ENCODE assay signal across 1 cellular context in the genomic region with DNA sequence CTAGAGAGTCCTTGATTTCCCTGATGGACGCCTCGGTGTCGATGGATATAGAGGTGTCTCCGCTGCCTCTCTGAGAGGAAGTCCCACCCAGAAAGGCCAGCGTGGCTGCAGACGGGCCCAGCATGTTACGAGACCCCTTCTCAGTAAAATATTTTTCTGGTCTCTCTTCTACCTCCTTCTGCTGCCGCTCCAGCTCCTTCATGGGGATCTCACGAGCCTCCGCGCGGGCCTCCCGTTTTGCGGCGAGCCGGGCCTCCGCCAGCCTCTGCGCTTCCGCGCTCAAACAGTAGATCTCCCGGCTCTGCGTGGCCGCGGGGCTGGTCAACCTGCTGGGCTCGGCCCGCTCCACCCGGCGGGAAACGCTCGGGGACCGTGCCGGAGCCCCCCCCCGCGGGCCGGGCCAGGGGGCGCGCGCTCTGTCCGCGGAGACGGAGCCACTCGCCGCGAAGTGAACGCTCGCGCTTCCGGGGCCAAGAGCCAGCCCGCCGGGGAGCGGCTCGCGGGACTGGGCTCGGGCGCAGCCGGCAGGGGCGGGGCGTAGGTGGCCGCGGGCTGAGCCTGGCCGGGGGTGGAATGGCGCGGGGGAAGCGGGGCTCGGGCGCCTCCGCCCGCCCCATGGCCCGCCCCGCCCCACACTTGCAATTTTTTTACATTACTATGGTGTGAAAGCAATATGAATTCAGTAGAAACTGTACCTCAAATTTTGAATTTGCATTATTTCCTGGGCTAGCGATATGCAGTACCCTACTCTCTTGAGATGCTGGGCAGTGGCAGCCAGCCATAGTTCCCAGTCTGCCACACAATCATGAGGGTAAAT.
TF ChIP-seq lines count a peak whose summit lies in the region.

No MANE protein-coding gene starts in this region.

TF ChIP-seq in K562, 482 proteins besides CTCF, POLR2A, EP300 and RAD21 (continued from another document and continues in another):
- TF ChIP-seq, protein P1, sequence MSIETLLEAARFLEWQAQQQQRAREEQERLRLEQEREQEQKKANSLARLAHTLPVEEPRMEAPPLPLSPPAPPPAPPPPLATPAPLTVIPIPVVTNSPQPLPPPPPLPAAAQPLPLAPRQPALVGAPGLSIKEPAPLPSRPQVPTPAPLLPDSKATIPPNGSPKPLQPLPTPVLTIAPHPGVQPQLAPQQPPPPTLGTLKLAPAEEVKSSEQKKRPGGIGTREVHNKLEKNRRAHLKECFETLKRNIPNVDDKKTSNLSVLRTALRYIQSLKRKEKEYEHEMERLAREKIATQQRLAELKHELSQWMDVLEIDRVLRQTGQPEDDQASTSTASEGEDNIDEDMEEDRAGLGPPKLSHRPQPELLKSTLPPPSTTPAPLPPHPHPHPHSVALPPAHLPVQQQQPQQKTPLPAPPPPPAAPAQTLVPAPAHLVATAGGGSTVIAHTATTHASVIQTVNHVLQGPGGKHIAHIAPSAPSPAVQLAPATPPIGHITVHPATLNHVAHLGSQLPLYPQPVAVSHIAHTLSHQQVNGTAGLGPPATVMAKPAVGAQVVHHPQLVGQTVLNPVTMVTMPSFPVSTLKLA (conservative IDR thresholded peaks at IDR 0.05), result peak in 1 of 2 experiments; percentile 63; a peak in 2 of 4 replicates
- TF ChIP-seq EP400 (IDR thresholded peaks at IDR 0.05), result peak; percentile 50; the same call in 1 of the 2 replicates
- peak; percentile 63 to 93; a peak in 3 of 4 replicates for TF ChIP-seq MAZ (CRISPR knock-in tag; conservative IDR thresholded peaks at IDR 0.05 in 1 of 2, IDR thresholded peaks at IDR 0.05 in 1 of 2)
- peak; percentile 18; the same call in 1 of the 2 replicates for TF ChIP-seq TEAD4 (IDR thresholded peaks at IDR 0.05; ENCODE audit: low read length)
- no peak for TF ChIP-seq TEAD4 (CRISPR knock-in tag; IDR thresholded peaks at IDR 0.05; ENCODE audit: borderline replicate concordance)
- no peak for TF ChIP-seq C11orf30 (IDR thresholded peaks at IDR 0.05; ENCODE audit: low read depth)
- TF ChIP-seq ZBTB17 (CRISPR knock-in tag; IDR thresholded peaks at IDR 0.05), result peak; percentile 36; the same call in 1 of the 2 replicates
- TF ChIP-seq POLR2AphosphoS5 (IDR thresholded peaks at IDR 0.05; ENCODE audit: control insufficient read depth, insufficient read depth, low read depth, low read length), result peak; percentile 79; the same call in 1 of the 2 replicates
- TF ChIP-seq SPI1 (IDR thresholded peaks at IDR 0.05; ENCODE audit: borderline replicate concordance, low read depth, low read length), result peak; percentile 81
- TF ChIP-seq E2F3 (CRISPR knock-in tag; IDR thresholded peaks at IDR 0.05), result peak; percentile 78
- TF ChIP-seq, protein P2, sequence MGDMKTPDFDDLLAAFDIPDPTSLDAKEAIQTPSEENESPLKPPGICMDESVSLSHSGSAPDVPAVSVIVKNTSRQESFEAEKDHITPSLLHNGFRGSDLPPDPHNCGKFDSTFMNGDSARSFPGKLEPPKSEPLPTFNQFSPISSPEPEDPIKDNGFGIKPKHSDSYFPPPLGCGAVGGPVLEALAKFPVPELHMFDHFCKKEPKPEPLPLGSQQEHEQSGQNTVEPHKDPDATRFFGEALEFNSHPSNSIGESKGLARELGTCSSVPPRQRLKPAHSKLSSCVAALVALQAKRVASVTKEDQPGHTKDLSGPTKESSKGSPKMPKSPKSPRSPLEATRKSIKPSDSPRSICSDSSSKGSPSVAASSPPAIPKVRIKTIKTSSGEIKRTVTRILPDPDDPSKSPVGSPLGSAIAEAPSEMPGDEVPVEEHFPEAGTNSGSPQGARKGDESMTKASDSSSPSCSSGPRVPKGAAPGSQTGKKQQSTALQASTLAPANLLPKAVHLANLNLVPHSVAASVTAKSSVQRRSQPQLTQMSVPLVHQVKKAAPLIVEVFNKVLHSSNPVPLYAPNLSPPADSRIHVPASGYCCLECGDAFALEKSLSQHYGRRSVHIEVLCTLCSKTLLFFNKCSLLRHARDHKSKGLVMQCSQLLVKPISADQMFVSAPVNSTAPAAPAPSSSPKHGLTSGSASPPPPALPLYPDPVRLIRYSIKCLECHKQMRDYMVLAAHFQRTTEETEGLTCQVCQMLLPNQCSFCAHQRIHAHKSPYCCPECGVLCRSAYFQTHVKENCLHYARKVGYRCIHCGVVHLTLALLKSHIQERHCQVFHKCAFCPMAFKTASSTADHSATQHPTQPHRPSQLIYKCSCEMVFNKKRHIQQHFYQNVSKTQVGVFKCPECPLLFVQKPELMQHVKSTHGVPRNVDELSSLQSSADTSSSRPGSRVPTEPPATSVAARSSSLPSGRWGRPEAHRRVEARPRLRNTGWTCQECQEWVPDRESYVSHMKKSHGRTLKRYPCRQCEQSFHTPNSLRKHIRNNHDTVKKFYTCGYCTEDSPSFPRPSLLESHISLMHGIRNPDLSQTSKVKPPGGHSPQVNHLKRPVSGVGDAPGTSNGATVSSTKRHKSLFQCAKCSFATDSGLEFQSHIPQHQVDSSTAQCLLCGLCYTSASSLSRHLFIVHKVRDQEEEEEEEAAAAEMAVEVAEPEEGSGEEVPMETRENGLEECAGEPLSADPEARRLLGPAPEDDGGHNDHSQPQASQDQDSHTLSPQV (IDR thresholded peaks at IDR 0.05), result peak; percentile 89
- 0 out of 2 replicates have a peak, but pooled peaks have one; percentile 68 for TF ChIP-seq ZNF76 (CRISPR knock-in tag; IDR thresholded peaks at IDR 0.05; ENCODE audit: borderline replicate concordance)
- TF ChIP-seq LARP7 (IDR thresholded peaks at IDR 0.05), result no peak
- TF ChIP-seq RAD51 (IDR thresholded peaks at IDR 0.05; ENCODE audit: borderline replicate concordance, low read depth), result no peak
- TF ChIP-seq DMBX1 (CRISPR knock-in tag; IDR thresholded peaks at IDR 0.05; ENCODE audit: borderline replicate concordance), result 0 out of 2 replicates have a peak, but pooled peaks have one; percentile 25
- TF ChIP-seq, protein P3, sequence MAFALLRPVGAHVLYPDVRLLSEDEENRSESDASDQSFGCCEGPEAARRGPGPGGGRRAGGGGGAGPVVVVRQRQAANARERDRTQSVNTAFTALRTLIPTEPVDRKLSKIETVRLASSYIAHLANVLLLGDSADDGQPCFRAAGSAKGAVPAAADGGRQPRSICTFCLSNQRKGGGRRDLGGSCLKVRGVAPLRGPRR (CRISPR knock-in tag; IDR thresholded peaks at IDR 0.05), result 0 out of 2 replicates have a peak, but pooled peaks have one; percentile 18
- TF ChIP-seq ZNF780A (CRISPR knock-in tag; IDR thresholded peaks at IDR 0.05), result no peak
- TF ChIP-seq ZNF347 (CRISPR knock-in tag; IDR thresholded peaks at IDR 0.05; ENCODE audit: low read depth), result no peak
- TF ChIP-seq ZNF175 (CRISPR knock-in tag; IDR thresholded peaks at IDR 0.05; ENCODE audit: low read depth), result no peak
- peak in 1 of 2 experiments; percentile 27; a peak in 2 of 4 replicates for TF ChIP-seq NRF1 (conservative IDR thresholded peaks at IDR 0.05 in 1 of 2, IDR thresholded peaks at IDR 0.05 in 1 of 2)
- TF ChIP-seq, protein P4, sequence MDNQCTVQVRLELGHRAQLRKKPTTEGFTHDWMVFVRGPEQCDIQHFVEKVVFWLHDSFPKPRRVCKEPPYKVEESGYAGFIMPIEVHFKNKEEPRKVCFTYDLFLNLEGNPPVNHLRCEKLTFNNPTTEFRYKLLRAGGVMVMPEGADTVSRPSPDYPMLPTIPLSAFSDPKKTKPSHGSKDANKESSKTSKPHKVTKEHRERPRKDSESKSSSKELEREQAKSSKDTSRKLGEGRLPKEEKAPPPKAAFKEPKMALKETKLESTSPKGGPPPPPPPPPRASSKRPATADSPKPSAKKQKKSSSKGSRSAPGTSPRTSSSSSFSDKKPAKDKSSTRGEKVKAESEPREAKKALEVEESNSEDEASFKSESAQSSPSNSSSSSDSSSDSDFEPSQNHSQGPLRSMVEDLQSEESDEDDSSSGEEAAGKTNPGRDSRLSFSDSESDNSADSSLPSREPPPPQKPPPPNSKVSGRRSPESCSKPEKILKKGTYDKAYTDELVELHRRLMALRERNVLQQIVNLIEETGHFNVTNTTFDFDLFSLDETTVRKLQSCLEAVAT (IDR thresholded peaks at IDR 0.05), result peak in 1 of 2 experiments; percentile 22; a peak in 1 of 4 replicates
- TF ChIP-seq FIP1L1 (IDR thresholded peaks at IDR 0.05; ENCODE audit: low read depth, low read length, poor library complexity, severe bottlenecking), result peak; percentile 91
- TF ChIP-seq GTF2F1 (IDR thresholded peaks at IDR 0.05; ENCODE audit: low read depth, low read length), result no peak
- no peak for TF ChIP-seq POLR3A (IDR thresholded peaks at IDR 0.05; ENCODE audit: borderline replicate concordance, extremely low read depth, insufficient read depth, insufficient read length)
- TF ChIP-seq ZC3H4 (CRISPR knock-in tag; IDR thresholded peaks at IDR 0.05; ENCODE audit: borderline replicate concordance), result no peak
- no peak for TF ChIP-seq CBFB (CRISPR knock-in tag; IDR thresholded peaks at IDR 0.05)
- TF ChIP-seq NFATC3 (IDR thresholded peaks at IDR 0.05), result no peak
- TF ChIP-seq, protein P5, sequence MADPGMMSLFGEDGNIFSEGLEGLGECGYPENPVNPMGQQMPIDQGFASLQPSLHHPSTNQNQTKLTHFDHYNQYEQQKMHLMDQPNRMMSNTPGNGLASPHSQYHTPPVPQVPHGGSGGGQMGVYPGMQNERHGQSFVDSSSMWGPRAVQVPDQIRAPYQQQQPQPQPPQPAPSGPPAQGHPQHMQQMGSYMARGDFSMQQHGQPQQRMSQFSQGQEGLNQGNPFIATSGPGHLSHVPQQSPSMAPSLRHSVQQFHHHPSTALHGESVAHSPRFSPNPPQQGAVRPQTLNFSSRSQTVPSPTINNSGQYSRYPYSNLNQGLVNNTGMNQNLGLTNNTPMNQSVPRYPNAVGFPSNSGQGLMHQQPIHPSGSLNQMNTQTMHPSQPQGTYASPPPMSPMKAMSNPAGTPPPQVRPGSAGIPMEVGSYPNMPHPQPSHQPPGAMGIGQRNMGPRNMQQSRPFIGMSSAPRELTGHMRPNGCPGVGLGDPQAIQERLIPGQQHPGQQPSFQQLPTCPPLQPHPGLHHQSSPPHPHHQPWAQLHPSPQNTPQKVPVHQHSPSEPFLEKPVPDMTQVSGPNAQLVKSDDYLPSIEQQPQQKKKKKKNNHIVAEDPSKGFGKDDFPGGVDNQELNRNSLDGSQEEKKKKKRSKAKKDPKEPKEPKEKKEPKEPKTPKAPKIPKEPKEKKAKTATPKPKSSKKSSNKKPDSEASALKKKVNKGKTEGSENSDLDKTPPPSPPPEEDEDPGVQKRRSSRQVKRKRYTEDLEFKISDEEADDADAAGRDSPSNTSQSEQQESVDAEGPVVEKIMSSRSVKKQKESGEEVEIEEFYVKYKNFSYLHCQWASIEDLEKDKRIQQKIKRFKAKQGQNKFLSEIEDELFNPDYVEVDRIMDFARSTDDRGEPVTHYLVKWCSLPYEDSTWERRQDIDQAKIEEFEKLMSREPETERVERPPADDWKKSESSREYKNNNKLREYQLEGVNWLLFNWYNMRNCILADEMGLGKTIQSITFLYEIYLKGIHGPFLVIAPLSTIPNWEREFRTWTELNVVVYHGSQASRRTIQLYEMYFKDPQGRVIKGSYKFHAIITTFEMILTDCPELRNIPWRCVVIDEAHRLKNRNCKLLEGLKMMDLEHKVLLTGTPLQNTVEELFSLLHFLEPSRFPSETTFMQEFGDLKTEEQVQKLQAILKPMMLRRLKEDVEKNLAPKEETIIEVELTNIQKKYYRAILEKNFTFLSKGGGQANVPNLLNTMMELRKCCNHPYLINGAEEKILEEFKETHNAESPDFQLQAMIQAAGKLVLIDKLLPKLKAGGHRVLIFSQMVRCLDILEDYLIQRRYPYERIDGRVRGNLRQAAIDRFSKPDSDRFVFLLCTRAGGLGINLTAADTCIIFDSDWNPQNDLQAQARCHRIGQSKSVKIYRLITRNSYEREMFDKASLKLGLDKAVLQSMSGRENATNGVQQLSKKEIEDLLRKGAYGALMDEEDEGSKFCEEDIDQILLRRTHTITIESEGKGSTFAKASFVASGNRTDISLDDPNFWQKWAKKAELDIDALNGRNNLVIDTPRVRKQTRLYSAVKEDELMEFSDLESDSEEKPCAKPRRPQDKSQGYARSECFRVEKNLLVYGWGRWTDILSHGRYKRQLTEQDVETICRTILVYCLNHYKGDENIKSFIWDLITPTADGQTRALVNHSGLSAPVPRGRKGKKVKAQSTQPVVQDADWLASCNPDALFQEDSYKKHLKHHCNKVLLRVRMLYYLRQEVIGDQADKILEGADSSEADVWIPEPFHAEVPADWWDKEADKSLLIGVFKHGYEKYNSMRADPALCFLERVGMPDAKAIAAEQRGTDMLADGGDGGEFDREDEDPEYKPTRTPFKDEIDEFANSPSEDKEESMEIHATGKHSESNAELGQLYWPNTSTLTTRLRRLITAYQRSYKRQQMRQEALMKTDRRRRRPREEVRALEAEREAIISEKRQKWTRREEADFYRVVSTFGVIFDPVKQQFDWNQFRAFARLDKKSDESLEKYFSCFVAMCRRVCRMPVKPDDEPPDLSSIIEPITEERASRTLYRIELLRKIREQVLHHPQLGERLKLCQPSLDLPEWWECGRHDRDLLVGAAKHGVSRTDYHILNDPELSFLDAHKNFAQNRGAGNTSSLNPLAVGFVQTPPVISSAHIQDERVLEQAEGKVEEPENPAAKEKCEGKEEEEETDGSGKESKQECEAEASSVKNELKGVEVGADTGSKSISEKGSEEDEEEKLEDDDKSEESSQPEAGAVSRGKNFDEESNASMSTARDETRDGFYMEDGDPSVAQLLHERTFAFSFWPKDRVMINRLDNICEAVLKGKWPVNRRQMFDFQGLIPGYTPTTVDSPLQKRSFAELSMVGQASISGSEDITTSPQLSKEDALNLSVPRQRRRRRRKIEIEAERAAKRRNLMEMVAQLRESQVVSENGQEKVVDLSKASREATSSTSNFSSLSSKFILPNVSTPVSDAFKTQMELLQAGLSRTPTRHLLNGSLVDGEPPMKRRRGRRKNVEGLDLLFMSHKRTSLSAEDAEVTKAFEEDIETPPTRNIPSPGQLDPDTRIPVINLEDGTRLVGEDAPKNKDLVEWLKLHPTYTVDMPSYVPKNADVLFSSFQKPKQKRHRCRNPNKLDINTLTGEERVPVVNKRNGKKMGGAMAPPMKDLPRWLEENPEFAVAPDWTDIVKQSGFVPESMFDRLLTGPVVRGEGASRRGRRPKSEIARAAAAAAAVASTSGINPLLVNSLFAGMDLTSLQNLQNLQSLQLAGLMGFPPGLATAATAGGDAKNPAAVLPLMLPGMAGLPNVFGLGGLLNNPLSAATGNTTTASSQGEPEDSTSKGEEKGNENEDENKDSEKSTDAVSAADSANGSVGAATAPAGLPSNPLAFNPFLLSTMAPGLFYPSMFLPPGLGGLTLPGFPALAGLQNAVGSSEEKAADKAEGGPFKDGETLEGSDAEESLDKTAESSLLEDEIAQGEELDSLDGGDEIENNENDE (IDR thresholded peaks at IDR 0.05; ENCODE audit: low read depth, low read length), result no peak
- TF ChIP-seq KDM5B (IDR thresholded peaks at IDR 0.05; ENCODE audit: insufficient replicate concordance, low read depth, low read length), result peak; percentile 58
- TF ChIP-seq HDGF (IDR thresholded peaks at IDR 0.05), result no peak
- TF ChIP-seq SIN3B (IDR thresholded peaks at IDR 0.05; ENCODE audit: low read depth), result peak; percentile 59; the same call in 1 of the 2 replicates
- TF ChIP-seq, protein P6, sequence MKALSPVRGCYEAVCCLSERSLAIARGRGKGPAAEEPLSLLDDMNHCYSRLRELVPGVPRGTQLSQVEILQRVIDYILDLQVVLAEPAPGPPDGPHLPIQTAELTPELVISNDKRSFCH (CRISPR knock-in tag; IDR thresholded peaks at IDR 0.05), result no peak
- TF ChIP-seq, protein P6 (tag; IDR thresholded peaks at IDR 0.05), result no peak
- peak; percentile 67 for TF ChIP-seq ZNF12 (CRISPR knock-in tag; IDR thresholded peaks at IDR 0.05)
- TF ChIP-seq ETV5 (CRISPR knock-in tag; IDR thresholded peaks at IDR 0.05; ENCODE audit: low read depth), result peak; percentile 74; the same call in 1 of the 2 replicates
- TF ChIP-seq ZNF75A (CRISPR knock-in tag; IDR thresholded peaks at IDR 0.05), result peak; percentile 30; the same call in 1 of the 2 replicates
